ENCODE assay signal across 9 cellular contexts in genomic region chr1:6822530-6823359, GRCh38. TPM values are rescaled to one million over a fixed set of nuclear protein-coding genes. Genes with fewer than 3 reads are reported as not detected.
DNase-seq lines count a peak whose midpoint lies in the region; ATAC-seq and TF ChIP-seq lines count a peak whose summit lies in the region.
"Had no signal": no experiment of that assay in that cellular context is flagged by ENCODE, and none has a peak within 500 bp of the region (broad histone marks: within the 10 kb centered on the region; RNA-seq: fewer than 3 reads in every experiment).

No MANE protein-coding gene starts in this region.

- peaks cover 0 to 5% (median 2%) of the 10 kb centered on the region in 3 donors for H3K36me3 Mint-ChIP-seq in immature natural killer cell

- H3K9me3 Mint-ChIP-seq in immature natural killer cell, result no peaks in the 10 kb centered on the region
- H3K9me3 Mint-ChIP-seq: stimulated activated naive CD8-positive, alpha-beta T cell treated with anti-CD3 and anti-CD28 coated beads, Interleukin-15, Interleukin-2, amounts not matched to agents 100 ng/mL and 50 ng/mL, for 24 hours had no signal

- peaks cover 0 to 2% (median 2%) of the 10 kb centered on the region in 3 donors for H3K27me3 Mint-ChIP-seq in immature natural killer cell (ENCODE audit: low read depth in 3 of 3)
- H3K27me3 Mint-ChIP-seq: stimulated activated naive CD8-positive, alpha-beta T cell treated with anti-CD3 and anti-CD28 coated beads, Interleukin-15, Interleukin-2, amounts not matched to agents 100 ng/mL and 50 ng/mL, for 24 hours had no signal

- no peaks in the 10 kb centered on the region for H3K27me3 ChIP-seq in KMS-11 (ENCODE audit: insufficient read depth, low read depth)

- H3K4me3 Mint-ChIP-seq in immature natural killer cell, result no peak overlapping the region
- H3K4me3 Mint-ChIP-seq: stimulated activated naive CD8-positive, alpha-beta T cell treated with anti-CD3 and anti-CD28 coated beads, Interleukin-15, Interleukin-2, amounts not matched to agents 100 ng/mL and 50 ng/mL, for 24 hours had no signal

- no peaks in the 10 kb centered on the region for H4K20me1 ChIP-seq in KMS-11 (ENCODE audit: insufficient read depth)

- peaks cover 21 to 48% of the 10 kb centered on the region in 2 donors for H3K4me1 Mint-ChIP-seq in immature natural killer cell

- no peak overlapping the region for H2AFZ ChIP-seq in KMS-11 (ENCODE audit: low read depth)

- H3K27ac Mint-ChIP-seq in immature natural killer cell, result peak overlapping the region in 2 of 6 donors; percentile 9 to 50
- H3K27ac Mint-ChIP-seq: stimulated activated naive CD8-positive, alpha-beta T cell treated with anti-CD3 and anti-CD28 coated beads, Interleukin-15, Interleukin-2, amounts not matched to agents 100 ng/mL and 50 ng/mL, for 24 hours had no signal

- ATAC-seq in GM21360 (IDR thresholded peaks at IDR 0.05; ENCODE audit: unreplicated experiment) (peak; percentile 58), left lobe of liver (peak; percentile 88)

- H3K4me1 ChIP-seq in KMS-11 (ENCODE audit: low read depth, poor library complexity, severe bottlenecking), result peaks cover 86% of the 10 kb centered on the region

- H3K79me2 ChIP-seq in KMS-11 (ENCODE audit: insufficient read depth, low read depth), result peaks cover 79% of the 10 kb centered on the region

- no peak for TF ChIP-seq CTCF in KMS-11 (conservative IDR thresholded peaks at IDR 0.05; ENCODE audit: low read depth, low read length)

- peak overlapping the region; percentile 5; the same call in 1 of the 2 replicates for H3K9ac ChIP-seq in KMS-11

- H3K4me2 ChIP-seq in KMS-11, result peak overlapping the region; percentile 66

- H3K4me3 ChIP-seq in KMS-11 (IDR thresholded peaks at IDR 0.05; ENCODE audit: insufficient read depth, low read depth, low read length), result no peak overlapping the region

- H3K36me3 ChIP-seq in KMS-11 (ENCODE audit: insufficient read depth), result no peaks in the 10 kb centered on the region

- H3K27ac ChIP-seq in KMS-11, result peak overlapping the region; percentile 49

- DNase-seq in DMS153 (lab: John Stamatoyannopoulos, UW) (peak; percentile 83), left lobe of liver (ENCODE audit: low spot score) (peak; percentile 72), mesenteric fat pad (ENCODE audit: low spot score) (no peak), immature natural killer cell (no peak), EL (no peak), ecto neural progenitor cell (ENCODE audit: low spot score) (no peak)

RNA-seq across cellular contexts. Expression of gene CAMTA1, which starts 37.5 kb away (rescaled TPM):
- 33.6 TPM for total RNA-seq in left lobe of liver
- 51.8 TPM for total RNA-seq in mesenteric fat pad
- 10 to 100 TPM; 52.7 to 89.0 (median 71.0) TPM for polyA plus RNA-seq in immature natural killer cell

Comparison
In these comparisons a context has a peak if more than half of its experiments do, and no peak if none do; other contexts are left out.
1. DNase-seq: peak in DMS153 (single experiment) and left lobe of liver (single experiment); none in mesenteric fat pad (single experiment), immature natural killer cell (0 of 3), EL (single experiment) and ecto neural progenitor cell (single experiment).